Comparison of ENCODE assay signal across 8 cellular contexts in the genomic region with DNA sequence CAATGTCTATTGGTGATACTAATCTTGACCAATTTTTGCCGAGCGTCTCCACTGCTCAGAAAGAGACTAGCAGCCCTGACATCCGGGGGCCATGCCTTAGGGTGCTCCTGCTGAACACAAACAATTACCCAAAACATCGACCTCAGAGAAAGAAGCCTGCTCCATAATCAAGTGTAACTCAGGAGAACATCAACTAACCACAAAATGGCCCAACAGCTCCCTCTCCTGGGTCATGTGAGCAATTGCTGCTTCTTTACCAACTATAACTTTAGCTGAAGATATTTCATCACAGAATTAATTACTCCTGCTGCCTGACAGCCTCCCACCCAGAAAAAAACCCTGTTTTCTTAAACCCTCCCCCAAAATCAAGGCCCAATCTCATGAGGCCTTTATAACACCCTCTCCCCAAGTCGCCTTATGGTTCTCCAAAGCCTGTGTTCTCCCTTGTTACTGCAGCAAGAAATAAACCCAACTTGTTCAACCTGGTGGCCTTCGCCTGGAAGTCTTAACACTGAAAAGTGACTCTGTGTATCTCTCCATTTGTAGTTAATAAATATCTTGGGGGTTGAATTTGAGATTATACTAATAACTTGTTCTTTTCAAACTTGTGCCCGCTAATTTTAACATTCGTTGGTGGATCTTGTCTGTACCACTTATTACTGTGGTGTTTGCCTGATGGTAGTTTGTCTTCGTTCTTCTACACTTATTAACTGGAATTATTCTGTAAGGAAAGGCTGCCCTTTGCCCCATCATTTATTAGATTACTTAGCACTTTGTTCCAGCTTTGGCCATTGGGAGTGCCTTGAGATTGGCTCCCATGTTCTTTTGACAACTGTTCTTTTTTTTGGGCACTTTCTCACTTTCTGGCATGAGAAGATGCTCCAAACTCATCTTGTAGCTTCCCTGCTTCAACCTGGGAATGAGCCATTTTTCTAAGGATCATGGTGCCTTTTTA. TPM values are rescaled to one million over a fixed set of nuclear protein-coding genes. Genes with fewer than 3 reads are reported as not detected.
DNase-seq lines count a peak whose midpoint lies in the region; ATAC-seq and TF ChIP-seq lines count a peak whose summit lies in the region.

No MANE protein-coding gene starts in this region.

- no peak overlapping the region for H3K4me3 ChIP-seq in GM06990 (replicated peaks; ENCODE audit: low read depth, low read length)
- H3K4me3 ChIP-seq in endodermal cell (ENCODE audit: low read length), result no peak overlapping the region
- H3K4me3 ChIP-seq in mucosa of descending colon, result no peak overlapping the region

- no peaks in the 10 kb centered on the region for H3K9me3 ChIP-seq in endodermal cell (ENCODE audit: control insufficient read depth, low read length)
- H3K9me3 ChIP-seq in mucosa of descending colon, result no peaks in the 10 kb centered on the region

- no peaks in the 10 kb centered on the region for H3K4me1 Mint-ChIP-seq in endodermal cell

- H3K4me1 ChIP-seq in endodermal cell (ENCODE audit: control insufficient read depth, insufficient read depth, low read length) (no peaks in the 10 kb centered on the region), mucosa of descending colon (ENCODE audit: low read depth) (peaks cover 3% of the 10 kb centered on the region)

- H3K36me3 Mint-ChIP-seq in endodermal cell (ENCODE audit: low read depth), result no peaks in the 10 kb centered on the region

- intact Hi-C loops in mucosa of descending colon (cut with DNase I, micrococcal nuclease), result loop anchor here in 1 of 2 donors (2.0 to 5.0 kb wide), 2 partner anchors 164 to 279 kb away; no protein-coding TSS in a partner anchor

- H3K27me3 ChIP-seq in GM06990 (replicated peaks; ENCODE audit: control insufficient read depth, insufficient read depth, low read length) (no peaks in the 10 kb centered on the region), endodermal cell (ENCODE audit: control insufficient read depth, insufficient read depth, low read length, poor library complexity, severe bottlenecking) (no peaks in the 10 kb centered on the region)

- H3K27ac Mint-ChIP-seq in endodermal cell, result no peak overlapping the region

- H3K9ac ChIP-seq in endodermal cell (ENCODE audit: extremely low read depth, low read length, poor library complexity, severe bottlenecking), result no peak overlapping the region

- peak; percentile 79 for TF ChIP-seq CTCF in GM06990 (IDR thresholded peaks at IDR 0.05; ENCODE audit: insufficient read depth, low read length, poor library complexity, severe bottlenecking)
- TF ChIP-seq CTCF in endodermal cell (conservative IDR thresholded peaks at IDR 0.05), result peak; percentile 92
- TF ChIP-seq CTCF in mucosa of descending colon (IDR thresholded peaks at IDR 0.05), result peak; percentile 71

- DNase-seq in GM06990 (ENCODE audit: extremely low read depth, insufficient read length) (no peak), HT-29 (ENCODE audit: low spot score) (peak; percentile 94), NOMO-1 treated with DMSO at 0.1 percent for 48 hours (lab: John Stamatoyannopoulos, UW; ENCODE audit: unreplicated experiment) (peak; percentile 83), endodermal cell (peak; percentile 83), mucosa of descending colon (peak in 1 of 3 donors; percentile 37)
- peak; percentile 29 to 38 for DNase-seq in activated CD8-positive, alpha-beta memory T cell treated with anti-CD3 and anti-CD28 coated beads for 4 hours (ENCODE audit: low read depth in 2 of 2)
- peak; percentile 37 to 39 for DNase-seq in stimulated activated CD8-positive, alpha-beta memory T cell treated with anti-CD3 and anti-CD28 coated beads, Interleukin-4, amount 100 ng/mL, for 4 hours (ENCODE audit: low read depth in 2 of 2, low spot score in 1 of 2)

- H3K27ac ChIP-seq in endodermal cell (ENCODE audit: low read depth, low read length), result no peak overlapping the region

- ATAC-seq in mucosa of descending colon (peak; percentile 81), HG03025 (IDR thresholded peaks at IDR 0.05; ENCODE audit: low FRiP score, unreplicated experiment) (no peak)

- 52 to 55% methylated on average over 8 to 9 of the region's 9 CpGs for WGBS in endodermal cell (ENCODE audit: insufficient coverage in 1 of 2, insufficient read length in 1 of 2), 2 experiments

- no peaks in the 10 kb centered on the region for H3K9me3 Mint-ChIP-seq in endodermal cell

- no peaks in the 10 kb centered on the region for H3K27me3 Mint-ChIP-seq in endodermal cell (ENCODE audit: insufficient read depth)

- no peaks in the 10 kb centered on the region for H3K36me3 ChIP-seq in GM06990 (ENCODE audit: control insufficient read depth, insufficient read depth, low read length)
- H3K36me3 ChIP-seq in endodermal cell (ENCODE audit: control insufficient read depth, insufficient read depth, low read length), result no peaks in the 10 kb centered on the region
- H3K36me3 ChIP-seq in mucosa of descending colon (ENCODE audit: low read depth), result no peaks in the 10 kb centered on the region

- H3K4me3 Mint-ChIP-seq in endodermal cell, result no peak overlapping the region

RNA-seq across cellular contexts. Expression of gene RAMP3, which starts 21.2 kb away (rescaled TPM):
- total RNA-seq in HT-29 (2014; rRNA removed; shearing (Covaris generic)), result not detected in 2 replicates
- not detected for total RNA-seq in endodermal cell
- polyA plus RNA-seq in endodermal cell (2013, experiment 1 of 2), result not detected
- polyA plus RNA-seq in endodermal cell (2013, experiment 2 of 2), result not detected
- 10 to 100 TPM in 1 of 3 donors, 1 to 10 TPM in 2; 5.4 to 13.5 (median 9.0) TPM for total RNA-seq in mucosa of descending colon

RNA-seq across cellular contexts. Expression of gene TBRG4, which starts 24.9 kb away (rescaled TPM):
- 230 and 255 TPM in 2 replicates for total RNA-seq in HT-29 (2014; rRNA removed; shearing (Covaris generic))
- 10 to 100 TPM; 66.7 to 95.9 TPM for total RNA-seq in endodermal cell
- 52.1 TPM for polyA plus RNA-seq in endodermal cell (2013, experiment 1 of 2)
- 54.2 TPM for polyA plus RNA-seq in endodermal cell (2013, experiment 2 of 2)
- 100 to 1,000 TPM in 1 of 3 donors, 10 to 100 TPM in 2; 84.0 to 122 (median 85.6) TPM for total RNA-seq in mucosa of descending colon

RNA-seq across cellular contexts. Expression of gene NACAD, which starts 47.6 kb away (rescaled TPM):
- total RNA-seq in HT-29 (2014; rRNA removed; shearing (Covaris generic)), result 0.10 and 0.43 TPM in 2 replicates
- total RNA-seq in endodermal cell, result 1 to 10 TPM; 5.8 to 6.7 TPM
- polyA plus RNA-seq in endodermal cell (2013, experiment 1 of 2), result 25.0 TPM
- 21.5 TPM for polyA plus RNA-seq in endodermal cell (2013, experiment 2 of 2)
- total RNA-seq in mucosa of descending colon, result 10 to 100 TPM in 1 of 3 donors, 1 to 10 TPM in 1, under 1 TPM in 1; 0.49 to 14.5 (median 1.2) TPM
